ENCODE assay signal across 1 cellular context in the genomic region with DNA sequence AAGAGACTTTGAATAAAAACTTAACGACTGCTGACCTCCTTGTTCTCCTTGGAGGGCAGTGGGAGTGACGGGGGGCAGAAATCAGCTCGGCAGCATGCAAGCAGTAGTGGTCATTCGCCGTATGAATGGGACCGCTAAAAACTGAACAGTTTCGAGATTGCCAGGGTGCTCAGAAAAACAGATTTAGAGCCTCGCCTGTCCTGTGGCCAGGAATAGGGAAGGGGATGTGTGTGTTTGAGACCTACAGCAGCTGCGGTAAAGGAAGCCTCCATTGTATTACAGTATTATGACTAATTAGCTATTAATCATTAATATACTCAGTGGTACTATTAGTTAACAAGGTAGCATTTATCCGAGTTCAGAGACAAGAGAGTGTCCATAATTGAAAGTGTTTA.
TF ChIP-seq lines count a peak whose summit lies in the region.

No MANE protein-coding gene starts in this region.

TF ChIP-seq in HepG2, 621 proteins besides CTCF, POLR2A, EP300 and RAD21 (continued from another document):
- TF ChIP-seq AHDC1 (CRISPR knock-in tag; IDR thresholded peaks at IDR 0.05; ENCODE audit: borderline replicate concordance) (peak; percentile 14; the same call in 1 of the 2 replicates), ZNF850 (CRISPR knock-in tag; conservative IDR thresholded peaks at IDR 0.05) (no peak), SOX6 (IDR thresholded peaks at IDR 0.05) (no peak), SOX6 (CRISPR knock-in tag; IDR thresholded peaks at IDR 0.05) (peak; percentile 5; the same call in 1 of the 2 replicates), SATB2 (CRISPR knock-in tag; IDR thresholded peaks at IDR 0.05) (no peak), ZNF710 (CRISPR knock-in tag; IDR thresholded peaks at IDR 0.05; ENCODE audit: borderline replicate concordance) (0 out of 2 replicates have a peak, but pooled peaks have one; percentile 50), SALL2 (CRISPR knock-in tag; IDR thresholded peaks at IDR 0.05) (no peak), ZFX (CRISPR knock-in tag; IDR thresholded peaks at IDR 0.05; ENCODE audit: low read depth) (no peak), MED1 (CRISPR knock-in tag; IDR thresholded peaks at IDR 0.05) (no peak), ZFP1 (CRISPR knock-in tag; IDR thresholded peaks at IDR 0.05) (no peak), HMGXB3 (CRISPR knock-in tag; IDR thresholded peaks at IDR 0.05; ENCODE audit: borderline replicate concordance) (0 out of 2 replicates have a peak, but pooled peaks have one; percentile 9), CCAR2 (optimal IDR thresholded peaks at IDR 0.05; ENCODE audit: low read depth, low read length) (no peak), ZNF136 (CRISPR knock-in tag; IDR thresholded peaks at IDR 0.05; ENCODE audit: low read depth) (0 out of 2 replicates have a peak, but pooled peaks have one; percentile 11), ZNF224 (CRISPR knock-in tag; IDR thresholded peaks at IDR 0.05) (no peak), CSRNP1 (CRISPR knock-in tag; IDR thresholded peaks at IDR 0.05) (0 out of 2 replicates have a peak, but pooled peaks have one; percentile 34), HIVEP1 (CRISPR knock-in tag; IDR thresholded peaks at IDR 0.05) (0 out of 2 replicates have a peak, but pooled peaks have one; percentile 8), DRAP1 (CRISPR knock-in tag; IDR thresholded peaks at IDR 0.05) (no peak), SNAPC4 (CRISPR knock-in tag; IDR thresholded peaks at IDR 0.05) (peak; percentile 30; the same call in 1 of the 2 replicates), AGO2 (optimal IDR thresholded peaks at IDR 0.05; ENCODE audit: low read depth, low read length) (no peak)
- TF ChIP-seq, protein P1, sequence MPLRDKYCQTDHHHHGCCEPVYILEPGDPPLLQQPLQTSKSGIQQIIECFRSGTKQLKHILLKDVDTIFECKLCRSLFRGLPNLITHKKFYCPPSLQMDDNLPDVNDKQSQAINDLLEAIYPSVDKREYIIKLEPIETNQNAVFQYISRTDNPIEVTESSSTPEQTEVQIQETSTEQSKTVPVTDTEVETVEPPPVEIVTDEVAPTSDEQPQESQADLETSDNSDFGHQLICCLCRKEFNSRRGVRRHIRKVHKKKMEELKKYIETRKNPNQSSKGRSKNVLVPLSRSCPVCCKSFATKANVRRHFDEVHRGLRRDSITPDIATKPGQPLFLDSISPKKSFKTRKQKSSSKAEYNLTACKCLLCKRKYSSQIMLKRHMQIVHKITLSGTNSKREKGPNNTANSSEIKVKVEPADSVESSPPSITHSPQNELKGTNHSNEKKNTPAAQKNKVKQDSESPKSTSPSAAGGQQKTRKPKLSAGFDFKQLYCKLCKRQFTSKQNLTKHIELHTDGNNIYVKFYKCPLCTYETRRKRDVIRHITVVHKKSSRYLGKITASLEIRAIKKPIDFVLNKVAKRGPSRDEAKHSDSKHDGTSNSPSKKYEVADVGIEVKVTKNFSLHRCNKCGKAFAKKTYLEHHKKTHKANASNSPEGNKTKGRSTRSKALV (CRISPR knock-in tag; IDR thresholded peaks at IDR 0.05) = 0 out of 2 replicates have a peak, but pooled peaks have one; percentile 27
- TF ChIP-seq, protein P2, sequence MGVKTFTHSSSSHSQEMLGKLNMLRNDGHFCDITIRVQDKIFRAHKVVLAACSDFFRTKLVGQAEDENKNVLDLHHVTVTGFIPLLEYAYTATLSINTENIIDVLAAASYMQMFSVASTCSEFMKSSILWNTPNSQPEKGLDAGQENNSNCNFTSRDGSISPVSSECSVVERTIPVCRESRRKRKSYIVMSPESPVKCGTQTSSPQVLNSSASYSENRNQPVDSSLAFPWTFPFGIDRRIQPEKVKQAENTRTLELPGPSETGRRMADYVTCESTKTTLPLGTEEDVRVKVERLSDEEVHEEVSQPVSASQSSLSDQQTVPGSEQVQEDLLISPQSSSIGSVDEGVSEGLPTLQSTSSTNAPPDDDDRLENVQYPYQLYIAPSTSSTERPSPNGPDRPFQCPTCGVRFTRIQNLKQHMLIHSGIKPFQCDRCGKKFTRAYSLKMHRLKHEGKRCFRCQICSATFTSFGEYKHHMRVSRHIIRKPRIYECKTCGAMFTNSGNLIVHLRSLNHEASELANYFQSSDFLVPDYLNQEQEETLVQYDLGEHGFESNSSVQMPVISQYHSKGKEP (CRISPR knock-in tag; IDR thresholded peaks at IDR 0.05) = peak; percentile 56; the same call in 1 of the 2 replicates
- TF ChIP-seq, protein P3, sequence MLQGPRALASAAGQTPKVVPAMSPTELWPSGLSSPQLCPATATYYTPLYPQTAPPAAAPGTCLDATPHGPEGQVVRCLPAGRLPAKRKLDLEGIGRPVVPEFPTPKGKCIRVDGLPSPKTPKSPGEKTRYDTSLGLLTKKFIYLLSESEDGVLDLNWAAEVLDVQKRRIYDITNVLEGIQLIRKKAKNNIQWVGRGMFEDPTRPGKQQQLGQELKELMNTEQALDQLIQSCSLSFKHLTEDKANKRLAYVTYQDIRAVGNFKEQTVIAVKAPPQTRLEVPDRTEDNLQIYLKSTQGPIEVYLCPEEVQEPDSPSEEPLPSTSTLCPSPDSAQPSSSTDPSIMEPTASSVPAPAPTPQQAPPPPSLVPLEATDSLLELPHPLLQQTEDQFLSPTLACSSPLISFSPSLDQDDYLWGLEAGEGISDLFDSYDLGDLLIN (CRISPR knock-in tag; IDR thresholded peaks at IDR 0.05; ENCODE audit: borderline replicate concordance) = no peak
TF ChIP-seq in HepG2: peak in this region for 31.
